In the genomic region with DNA sequence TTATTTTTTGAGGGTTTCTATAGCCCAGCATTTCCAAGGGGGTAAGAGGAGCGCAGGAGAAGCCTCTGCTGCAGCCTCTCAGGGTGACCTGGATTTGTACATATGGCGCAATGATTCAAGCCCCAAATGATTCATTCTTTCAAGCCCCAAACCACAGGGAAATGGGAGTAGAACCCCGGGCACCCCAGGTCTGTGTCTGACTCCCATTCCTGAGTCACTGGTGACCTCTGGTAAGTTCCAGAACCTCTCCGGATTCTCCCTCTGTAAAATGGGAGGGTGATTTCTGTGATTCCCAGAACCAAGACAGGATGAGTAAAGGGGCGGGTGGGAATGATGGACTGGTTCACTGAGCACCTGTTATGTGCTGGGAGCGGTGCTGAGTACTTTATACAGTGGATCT, we compare ENCODE assay signal across 13 cellular contexts. TPM values are rescaled to one million over a fixed set of nuclear protein-coding genes. Genes with fewer than 3 reads are reported as not detected.
DNase-seq lines count a peak whose midpoint lies in the region; ATAC-seq and TF ChIP-seq lines count a peak whose summit lies in the region.
"Had no signal": no experiment of that assay in that cellular context is flagged by ENCODE, and none has a peak within 500 bp of the region (broad histone marks: within the 10 kb centered on the region; RNA-seq: fewer than 3 reads in every experiment).

No MANE protein-coding gene starts in this region.

- H4K20me1 ChIP-seq in hepatocyte (ENCODE audit: insufficient read depth, poor library complexity, severe bottlenecking): no peaks in the 10 kb centered on the region

- ATAC-seq in activated T-helper 17 cell treated with anti-CD3 and anti-CD28 coated beads, Interleukin-2, amount 50 U/mL, for 72 hours (replicated peaks): peak; percentile 85
- ATAC-seq: Panc1 had no signal

- peaks cover 21% of the 10 kb centered on the region for H3K27me3 Mint-ChIP-seq in activated T-helper 17 cell treated with anti-CD3 and anti-CD28 coated beads, Interleukin-2, amount 50 U/mL, for 72 hours

- H3K27ac ChIP-seq in suprapubic skin (no peak overlapping the region), esophagus muscularis mucosa (replicated peaks in 1 of 4) (no peak overlapping the region), hepatocyte (no peak overlapping the region)

- intact Hi-C loops in esophagus muscularis mucosa (cut with DNase I): no loop called here

- TF ChIP-seq POLR2A in suprapubic skin (IDR thresholded peaks at IDR 0.05) (no peak), esophagus muscularis mucosa (IDR thresholded peaks at IDR 0.05; ENCODE audit: low read depth) (no peak)

- peak; percentile 8 to 14 for DNase-seq in AML-193 (lab: John Stamatoyannopoulos, UW)
- peak; percentile 86 for DNase-seq in HS-5 (ENCODE audit: low read depth)
- peak; percentile 88 for DNase-seq in iris pigment epithelial cell (ENCODE audit: low read depth)
- DNase-seq in suprapubic skin (ENCODE audit: low spot score in 2 of 2): no peak
- no peak for DNase-seq in esophagus muscularis mucosa (ENCODE audit: extremely low spot score)
- no peak for DNase-seq in ureter (ENCODE audit: low spot score)
- DNase-seq in hepatocyte (ENCODE audit: low spot score): no peak
- DNase-seq: COR-L47 had no signal

- H3K36me3 ChIP-seq in suprapubic skin: no peaks in the 10 kb centered on the region
- H3K36me3 ChIP-seq in esophagus muscularis mucosa: no peaks in the 10 kb centered on the region
- H3K36me3 ChIP-seq in hepatocyte (replicated peaks; ENCODE audit: insufficient read depth, low read depth): no peaks in the 10 kb centered on the region

- H3K4me3 Mint-ChIP-seq in activated T-helper 17 cell treated with anti-CD3 and anti-CD28 coated beads, Interleukin-2, amount 50 U/mL, for 72 hours: no peak overlapping the region
- H3K4me3 Mint-ChIP-seq: activated naive CD8-positive, alpha-beta T cell had no signal

- no peak overlapping the region for H3K4me2 ChIP-seq in hepatocyte

- H3K27ac Mint-ChIP-seq in activated T-helper 17 cell treated with anti-CD3 and anti-CD28 coated beads, Interleukin-2, amount 50 U/mL, for 72 hours: peak overlapping the region; percentile 46
- H3K27ac Mint-ChIP-seq: activated naive CD8-positive, alpha-beta T cell had no signal

- H2AFZ ChIP-seq in hepatocyte: no peak overlapping the region

- TF ChIP-seq CTCF in suprapubic skin (IDR thresholded peaks at IDR 0.05): no peak
- no peak for TF ChIP-seq CTCF in esophagus muscularis mucosa (IDR thresholded peaks at IDR 0.05)
- TF ChIP-seq CTCF in hepatocyte (IDR thresholded peaks at IDR 0.05; ENCODE audit: poor library complexity): no peak

- no peaks in the 10 kb centered on the region for H3K79me2 ChIP-seq in hepatocyte

- H3K9me3 ChIP-seq in suprapubic skin: no peaks in the 10 kb centered on the region
- H3K9me3 ChIP-seq in esophagus muscularis mucosa: no peaks in the 10 kb centered on the region
- H3K9me3 ChIP-seq in hepatocyte (ENCODE audit: low read depth): no peaks in the 10 kb centered on the region

- 82% methylated on average over 6 of the region's 6 CpGs for WGBS in suprapubic skin
- WGBS in esophagus muscularis mucosa: 93% methylated on average over 6 of the region's 6 CpGs
- 81% methylated on average over 6 of the region's 6 CpGs for WGBS in hepatocyte (ENCODE audit: low lambda C conversion rate, missing lambda C conversion rate)

- H3K4me1 ChIP-seq in suprapubic skin (peaks cover 13% of the 10 kb centered on the region), esophagus muscularis mucosa (peaks cover 3 to 15% (median 10%) of the 10 kb centered on the region in 4 donors), hepatocyte (ENCODE audit: insufficient read depth) (peaks cover 8% of the 10 kb centered on the region)

- H3K9me2 ChIP-seq in hepatocyte (replicated peaks; ENCODE audit: insufficient read depth): no peaks in the 10 kb centered on the region

- H3K36me3 Mint-ChIP-seq in activated T-helper 17 cell treated with anti-CD3 and anti-CD28 coated beads, Interleukin-2, amount 50 U/mL, for 72 hours (ENCODE audit: low read depth): no peaks in the 10 kb centered on the region

- H3K9me3 Mint-ChIP-seq in activated T-helper 17 cell treated with anti-CD3 and anti-CD28 coated beads, Interleukin-2, amount 50 U/mL, for 72 hours: no peaks in the 10 kb centered on the region

- H3K4me1 Mint-ChIP-seq in activated T-helper 17 cell treated with anti-CD3 and anti-CD28 coated beads, Interleukin-2, amount 50 U/mL, for 72 hours: peaks cover 5% of the 10 kb centered on the region

- TF ChIP-seq EP300 in suprapubic skin (IDR thresholded peaks at IDR 0.05) (no peak), esophagus muscularis mucosa (IDR thresholded peaks at IDR 0.05) (no peak)

- H3K4me3 ChIP-seq in suprapubic skin (no peak overlapping the region), esophagus muscularis mucosa (no peak overlapping the region), hepatocyte (no peak overlapping the region)

- H3K27me3 ChIP-seq in suprapubic skin: peaks cover 37% of the 10 kb centered on the region
- H3K27me3 ChIP-seq in esophagus muscularis mucosa: peaks cover 0 to 14% (median 0%) of the 10 kb centered on the region in 4 donors
- H3K27me3 ChIP-seq in hepatocyte: no peaks in the 10 kb centered on the region

RNA-seq across cellular contexts. Expression of gene SLC26A9, which starts 20.1 kb away (rescaled TPM):
- not detected for total RNA-seq in activated T-helper 17 cell treated with anti-CD3 and anti-CD28 coated beads, Interleukin-2, amount 50 U/mL, for 72 hours
- 1 to 10 TPM; 5.7 to 7.2 (median 6.6) TPM for total RNA-seq in suprapubic skin
- total RNA-seq in esophagus muscularis mucosa: under 1 TPM in 1 of 4 donors, not detected in 3; under 0.01 TPM
- total RNA-seq in ureter: 0.13 TPM
- total RNA-seq in hepatocyte: 0.13 and 0.44 TPM in 2 replicates
- polyA plus RNA-seq in hepatocyte: 0.63 and 2.4 TPM in 2 replicates
- total RNA-seq: myocyte, subcutaneous adipose tissue had no signal

RNA-seq across cellular contexts. Expression of gene RAB7B, which starts 39.8 kb away (rescaled TPM):
- not detected for total RNA-seq in activated T-helper 17 cell treated with anti-CD3 and anti-CD28 coated beads, Interleukin-2, amount 50 U/mL, for 72 hours
- total RNA-seq in suprapubic skin (10 to 100 TPM; 21.6 to 55.5 (median 26.8) TPM), esophagus muscularis mucosa (1 to 10 TPM in 3 of 4 donors, under 1 TPM in 1; 0.32 to 2.5 (median 1.8) TPM), ureter (11.7 TPM), hepatocyte (3.9 and 4.5 TPM in 2 replicates)
- polyA plus RNA-seq in hepatocyte: 16.6 and 22.6 TPM in 2 replicates

Comparison
In these comparisons a context has a peak if more than half of its experiments do, and no peak if none do; other contexts are left out.
1. DNase-seq: peak in AML-193 (2 of 2), HS-5 (single experiment) and iris pigment epithelial cell (single experiment); none in suprapubic skin (0 of 2), esophagus muscularis mucosa (single experiment), ureter (single experiment) and hepatocyte (single experiment).